28 cellular contexts compared by ENCODE assay signal in genomic region chr5:83227611-83228010, GRCh38.
"Had no signal": no experiment of that assay in that cellular context is flagged by ENCODE, and none has a peak within 500 bp of the region (broad histone marks: within the 10 kb centered on the region; RNA-seq: fewer than 3 reads in every experiment).

No MANE protein-coding gene starts in this region.

- H3K27ac Mint-ChIP-seq: activated naive CD4-positive, alpha-beta T cell treated with anti-CD3 and anti-CD28 coated beads for 36 hours; activated naive CD8-positive, alpha-beta T cell treated with anti-CD3 and anti-CD28 coated beads for 36 hours; nephron; progenitor cell of endocrine pancreas; stimulated activated effector memory CD8-positive, alpha-beta T cell treated with anti-CD3 and anti-CD28 coated beads, Interleukin-12 subunit alpha, Interleukin-12 subunit beta, amount 100 ng/mL, for 72 hours; stimulated activated naive CD8-positive, alpha-beta T cell treated with anti-CD3 and anti-CD28 coated beads, Interleukin-15, Interleukin-2, amounts not matched to agents 100 ng/mL and 50 ng/mL, for 24 hours had no signal

- DNase-seq: activated CD4-positive, alpha-beta T cell treated with anti-CD3 and anti-CD28 coated beads for 48 hours; activated CD4-positive, alpha-beta T cell treated with anti-CD3 and anti-CD28 coated beads, Interleukin-2, amount 50 U/mL, for 48 hours; activated CD8-positive, alpha-beta memory T cell treated with anti-CD3 and anti-CD28 coated beads for 24 hours; activated effector memory CD4-positive, alpha-beta T cell treated with Interleukin-2 at 50 U/mL for 16 hours; activated naive CD4-positive, alpha-beta T cell treated with anti-CD3 and anti-CD28 coated beads for 36 hours; activated naive CD8-positive, alpha-beta T cell treated with anti-CD3 and anti-CD28 coated beads for 36 hours; amniotic stem cell; colonic mucosa; effector CD8-positive, alpha-beta T cell; esophagus squamous epithelium; left colon; mammary epithelial cell; ovary; right lobe of liver; stimulated activated CD4-positive, alpha-beta T cell treated with anti-CD3 and anti-CD28 coated beads, Interleukin-4, amount 100 ng/mL, for 24 hours; T-helper 9 cell; WERI-Rb-1 had no signal

- FAIRE-seq: endometrium, keratinocyte, TTC549, urothelium cell line had no signal

- H3K4me1 Mint-ChIP-seq: activated naive CD8-positive, alpha-beta T cell treated with anti-CD3 and anti-CD28 coated beads for 36 hours; central memory CD8-positive, alpha-beta T cell; nephron; stimulated activated effector memory CD8-positive, alpha-beta T cell treated with anti-CD3 and anti-CD28 coated beads, Interleukin-12 subunit alpha, Interleukin-12 subunit beta, amount 100 ng/mL, for 72 hours had no signal

- H3K4me3 Mint-ChIP-seq: activated naive CD4-positive, alpha-beta T cell treated with anti-CD3 and anti-CD28 coated beads for 36 hours; activated naive CD8-positive, alpha-beta T cell treated with anti-CD3 and anti-CD28 coated beads for 36 hours; central memory CD8-positive, alpha-beta T cell; nephron; stimulated activated effector memory CD8-positive, alpha-beta T cell treated with anti-CD3 and anti-CD28 coated beads, Interleukin-12 subunit alpha, Interleukin-12 subunit beta, amount 100 ng/mL, for 72 hours; stimulated activated naive CD8-positive, alpha-beta T cell treated with anti-CD3 and anti-CD28 coated beads, Interleukin-15, Interleukin-2, amounts not matched to agents 100 ng/mL and 50 ng/mL, for 24 hours had no signal

- H3K36me3 Mint-ChIP-seq: stimulated activated effector memory CD8-positive, alpha-beta T cell treated with anti-CD3 and anti-CD28 coated beads, Interleukin-12 subunit alpha, Interleukin-12 subunit beta, amount 100 ng/mL, for 72 hours had no signal

- H3K9me3 Mint-ChIP-seq: activated naive CD4-positive, alpha-beta T cell treated with anti-CD3 and anti-CD28 coated beads for 36 hours; activated naive CD8-positive, alpha-beta T cell treated with anti-CD3 and anti-CD28 coated beads for 36 hours; central memory CD8-positive, alpha-beta T cell; nephron; stimulated activated naive CD8-positive, alpha-beta T cell treated with anti-CD3 and anti-CD28 coated beads, Interleukin-15, Interleukin-2, amounts not matched to agents 100 ng/mL and 50 ng/mL, for 24 hours had no signal

- H3K27me3 Mint-ChIP-seq: activated naive CD8-positive, alpha-beta T cell treated with anti-CD3 and anti-CD28 coated beads for 36 hours; central memory CD8-positive, alpha-beta T cell; progenitor cell of endocrine pancreas; stimulated activated naive CD8-positive, alpha-beta T cell treated with anti-CD3 and anti-CD28 coated beads, Interleukin-15, Interleukin-2, amounts not matched to agents 100 ng/mL and 50 ng/mL, for 24 hours had no signal

- ATAC-seq: activated CD4-positive, CD25-positive, alpha-beta regulatory T cell treated with anti-CD3 and anti-CD28 coated beads, Interleukin-2, amount 50 U/mL, for 24 hours; gastroesophageal sphincter; left colon; right lobe of liver; stimulated activated effector memory CD8-positive, alpha-beta T cell treated with anti-CD3 and anti-CD28 coated beads, Interleukin-12 subunit alpha, Interleukin-12 subunit beta, amount 100 ng/mL, for 72 hours had no signal
